In the genomic region with DNA sequence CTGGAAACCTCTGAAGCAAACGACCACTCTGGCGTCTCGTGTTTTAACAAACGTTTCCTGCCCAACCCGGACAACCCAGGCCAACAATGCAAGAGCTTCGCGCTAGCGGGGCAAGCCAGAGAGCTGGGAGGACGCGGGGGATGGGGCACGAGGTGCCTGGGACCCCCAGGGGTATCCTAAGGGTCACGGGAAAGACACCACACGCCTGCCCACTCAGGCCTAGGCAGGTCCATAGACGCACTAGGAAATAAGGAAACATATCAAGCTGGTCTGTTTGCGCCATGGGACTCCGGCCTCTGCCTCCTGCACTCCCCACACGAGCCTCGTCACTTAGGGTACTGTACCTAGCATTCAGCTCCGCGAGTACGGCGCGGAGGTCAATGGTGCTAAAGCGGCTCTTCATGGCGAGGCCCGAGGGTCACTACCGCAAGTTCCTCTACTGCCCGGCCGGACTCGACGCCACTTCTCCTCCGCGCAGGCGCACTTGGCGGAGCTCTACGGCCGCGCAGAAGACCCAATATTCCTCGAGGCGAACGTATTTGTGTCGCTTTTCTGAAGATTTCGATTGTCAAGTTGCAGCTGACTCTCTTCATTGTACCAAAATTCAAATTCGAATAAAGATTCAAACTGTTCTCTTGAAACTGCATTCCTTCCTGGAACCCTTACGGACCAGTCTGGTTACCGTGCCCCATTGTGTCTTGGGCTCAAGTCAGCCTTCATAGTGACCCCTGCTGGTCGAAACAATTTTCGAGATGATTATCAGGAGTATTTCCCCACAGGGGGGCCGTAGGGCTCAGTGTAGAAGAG, we compare ENCODE assay signal across 1 cellular context.
TF ChIP-seq lines count a peak whose summit lies in the region.

A gene with protein sequence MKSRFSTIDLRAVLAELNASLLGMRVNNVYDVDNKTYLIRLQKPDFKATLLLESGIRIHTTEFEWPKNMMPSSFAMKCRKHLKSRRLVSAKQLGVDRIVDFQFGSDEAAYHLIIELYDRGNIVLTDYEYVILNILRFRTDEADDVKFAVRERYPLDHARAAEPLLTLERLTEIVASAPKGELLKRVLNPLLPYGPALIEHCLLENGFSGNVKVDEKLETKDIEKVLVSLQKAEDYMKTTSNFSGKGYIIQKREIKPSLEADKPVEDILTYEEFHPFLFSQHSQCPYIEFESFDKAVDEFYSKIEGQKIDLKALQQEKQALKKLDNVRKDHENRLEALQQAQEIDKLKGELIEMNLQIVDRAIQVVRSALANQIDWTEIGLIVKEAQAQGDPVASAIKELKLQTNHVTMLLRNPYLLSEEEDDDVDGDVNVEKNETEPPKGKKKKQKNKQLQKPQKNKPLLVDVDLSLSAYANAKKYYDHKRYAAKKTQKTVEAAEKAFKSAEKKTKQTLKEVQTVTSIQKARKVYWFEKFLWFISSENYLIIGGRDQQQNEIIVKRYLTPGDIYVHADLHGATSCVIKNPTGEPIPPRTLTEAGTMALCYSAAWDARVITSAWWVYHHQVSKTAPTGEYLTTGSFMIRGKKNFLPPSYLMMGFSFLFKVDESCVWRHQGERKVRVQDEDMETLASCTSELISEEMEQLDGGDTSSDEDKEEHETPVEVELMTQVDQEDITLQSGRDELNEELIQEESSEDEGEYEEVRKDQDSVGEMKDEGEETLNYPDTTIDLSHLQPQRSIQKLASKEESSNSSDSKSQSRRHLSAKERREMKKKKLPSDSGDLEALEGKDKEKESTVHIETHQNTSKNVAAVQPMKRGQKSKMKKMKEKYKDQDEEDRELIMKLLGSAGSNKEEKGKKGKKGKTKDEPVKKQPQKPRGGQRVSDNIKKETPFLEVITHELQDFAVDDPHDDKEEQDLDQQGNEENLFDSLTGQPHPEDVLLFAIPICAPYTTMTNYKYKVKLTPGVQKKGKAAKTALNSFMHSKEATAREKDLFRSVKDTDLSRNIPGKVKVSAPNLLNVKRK (minus strand): TSS at position 438 of the 807 bp plus-strand sequence. CDS start 35 bp downstream, at position 403.

TF ChIP-seq in HepG2, 621 proteins besides CTCF, POLR2A, EP300 and RAD21 (continued from another document and continues in another):
- TF ChIP-seq, protein P1, sequence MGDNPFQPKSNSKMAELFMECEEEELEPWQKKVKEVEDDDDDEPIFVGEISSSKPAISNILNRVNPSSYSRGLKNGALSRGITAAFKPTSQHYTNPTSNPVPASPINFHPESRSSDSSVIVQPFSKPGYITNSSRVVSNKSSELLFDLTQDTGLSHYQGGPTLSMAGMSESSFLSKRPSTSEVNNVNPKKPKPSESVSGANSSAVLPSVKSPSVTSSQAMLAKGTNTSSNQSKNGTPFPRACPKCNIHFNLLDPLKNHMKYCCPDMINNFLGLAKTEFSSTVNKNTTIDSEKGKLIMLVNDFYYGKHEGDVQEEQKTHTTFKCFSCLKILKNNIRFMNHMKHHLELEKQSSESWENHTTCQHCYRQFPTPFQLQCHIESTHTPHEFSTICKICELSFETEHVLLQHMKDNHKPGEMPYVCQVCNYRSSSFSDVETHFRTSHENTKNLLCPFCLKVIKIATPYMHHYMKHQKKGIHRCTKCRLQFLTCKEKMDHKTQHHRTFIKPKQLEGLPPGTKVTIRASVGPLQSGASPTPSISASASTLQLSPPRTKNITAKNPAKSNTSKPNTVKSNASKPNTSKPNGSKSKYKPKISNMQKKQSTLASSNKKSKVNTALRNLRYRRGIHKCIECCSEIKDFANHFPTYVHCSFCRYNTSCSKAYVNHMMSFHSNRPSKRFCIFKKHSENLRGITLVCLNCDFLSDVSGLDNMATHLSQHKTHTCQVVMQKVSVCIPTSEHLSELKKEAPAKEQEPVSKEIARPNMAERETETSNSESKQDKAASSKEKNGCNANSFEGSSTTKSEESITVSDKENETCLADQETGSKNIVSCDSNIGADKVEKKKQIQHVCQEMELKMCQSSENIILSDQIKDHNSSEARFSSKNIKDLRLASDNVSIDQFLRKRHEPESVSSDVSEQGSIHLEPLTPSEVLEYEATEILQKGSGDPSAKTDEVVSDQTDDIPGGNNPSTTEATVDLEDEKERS (CRISPR knock-in tag; IDR thresholded peaks at IDR 0.05), result 0 out of 2 replicates have a peak, but pooled peaks have one; percentile 11
- peak; percentile 27; the same call in 1 of the 2 replicates for TF ChIP-seq RXRB (CRISPR knock-in tag; IDR thresholded peaks at IDR 0.05; ENCODE audit: borderline replicate concordance)
- peak; percentile 79; the same call in 1 of the 2 replicates for TF ChIP-seq ZNF564 (CRISPR knock-in tag; IDR thresholded peaks at IDR 0.05)
- no peak for TF ChIP-seq BHLHE40 (IDR thresholded peaks at IDR 0.05; ENCODE audit: low read length)
- 0 out of 2 replicates have a peak, but pooled peaks have one; percentile 9 for TF ChIP-seq ZNF24 (IDR thresholded peaks at IDR 0.05)
- TF ChIP-seq ZNF577 (CRISPR knock-in tag; IDR thresholded peaks at IDR 0.05; ENCODE audit: borderline replicate concordance, low read depth), result no peak
- peak; percentile 74; the same call in 1 of the 2 replicates for TF ChIP-seq ZNF607 (CRISPR knock-in tag; IDR thresholded peaks at IDR 0.05; ENCODE audit: borderline replicate concordance)
- TF ChIP-seq, protein P2, sequence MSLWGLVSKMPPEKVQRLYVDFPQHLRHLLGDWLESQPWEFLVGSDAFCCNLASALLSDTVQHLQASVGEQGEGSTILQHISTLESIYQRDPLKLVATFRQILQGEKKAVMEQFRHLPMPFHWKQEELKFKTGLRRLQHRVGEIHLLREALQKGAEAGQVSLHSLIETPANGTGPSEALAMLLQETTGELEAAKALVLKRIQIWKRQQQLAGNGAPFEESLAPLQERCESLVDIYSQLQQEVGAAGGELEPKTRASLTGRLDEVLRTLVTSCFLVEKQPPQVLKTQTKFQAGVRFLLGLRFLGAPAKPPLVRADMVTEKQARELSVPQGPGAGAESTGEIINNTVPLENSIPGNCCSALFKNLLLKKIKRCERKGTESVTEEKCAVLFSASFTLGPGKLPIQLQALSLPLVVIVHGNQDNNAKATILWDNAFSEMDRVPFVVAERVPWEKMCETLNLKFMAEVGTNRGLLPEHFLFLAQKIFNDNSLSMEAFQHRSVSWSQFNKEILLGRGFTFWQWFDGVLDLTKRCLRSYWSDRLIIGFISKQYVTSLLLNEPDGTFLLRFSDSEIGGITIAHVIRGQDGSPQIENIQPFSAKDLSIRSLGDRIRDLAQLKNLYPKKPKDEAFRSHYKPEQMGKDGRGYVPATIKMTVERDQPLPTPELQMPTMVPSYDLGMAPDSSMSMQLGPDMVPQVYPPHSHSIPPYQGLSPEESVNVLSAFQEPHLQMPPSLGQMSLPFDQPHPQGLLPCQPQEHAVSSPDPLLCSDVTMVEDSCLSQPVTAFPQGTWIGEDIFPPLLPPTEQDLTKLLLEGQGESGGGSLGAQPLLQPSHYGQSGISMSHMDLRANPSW (CRISPR knock-in tag; IDR thresholded peaks at IDR 0.05; ENCODE audit: borderline replicate concordance), result no peak; the same call in 1 of the 2 replicates
- TF ChIP-seq ZSCAN21 (CRISPR knock-in tag; IDR thresholded peaks at IDR 0.05; ENCODE audit: borderline replicate concordance), result peak; percentile 60; the same call in 1 of the 2 replicates
- TF ChIP-seq, protein P3, sequence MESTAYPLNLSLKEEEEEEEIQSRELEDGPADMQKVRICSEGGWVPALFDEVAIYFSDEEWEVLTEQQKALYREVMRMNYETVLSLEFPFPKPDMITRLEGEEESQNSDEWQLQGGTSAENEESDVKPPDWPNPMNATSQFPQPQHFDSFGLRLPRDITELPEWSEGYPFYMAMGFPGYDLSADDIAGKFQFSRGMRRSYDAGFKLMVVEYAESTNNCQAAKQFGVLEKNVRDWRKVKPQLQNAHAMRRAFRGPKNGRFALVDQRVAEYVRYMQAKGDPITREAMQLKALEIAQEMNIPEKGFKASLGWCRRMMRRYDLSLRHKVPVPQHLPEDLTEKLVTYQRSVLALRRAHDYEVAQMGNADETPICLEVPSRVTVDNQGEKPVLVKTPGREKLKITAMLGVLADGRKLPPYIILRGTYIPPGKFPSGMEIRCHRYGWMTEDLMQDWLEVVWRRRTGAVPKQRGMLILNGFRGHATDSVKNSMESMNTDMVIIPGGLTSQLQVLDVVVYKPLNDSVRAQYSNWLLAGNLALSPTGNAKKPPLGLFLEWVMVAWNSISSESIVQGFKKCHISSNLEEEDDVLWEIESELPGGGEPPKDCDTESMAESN (CRISPR knock-in tag; conservative IDR thresholded peaks at IDR 0.05), result peak; percentile 89
- TF ChIP-seq ZNF761 (CRISPR knock-in tag; conservative IDR thresholded peaks at IDR 0.05), result no peak
- peak; percentile 90 for TF ChIP-seq ZNF605 (CRISPR knock-in tag; IDR thresholded peaks at IDR 0.05)
- TF ChIP-seq, protein P4, sequence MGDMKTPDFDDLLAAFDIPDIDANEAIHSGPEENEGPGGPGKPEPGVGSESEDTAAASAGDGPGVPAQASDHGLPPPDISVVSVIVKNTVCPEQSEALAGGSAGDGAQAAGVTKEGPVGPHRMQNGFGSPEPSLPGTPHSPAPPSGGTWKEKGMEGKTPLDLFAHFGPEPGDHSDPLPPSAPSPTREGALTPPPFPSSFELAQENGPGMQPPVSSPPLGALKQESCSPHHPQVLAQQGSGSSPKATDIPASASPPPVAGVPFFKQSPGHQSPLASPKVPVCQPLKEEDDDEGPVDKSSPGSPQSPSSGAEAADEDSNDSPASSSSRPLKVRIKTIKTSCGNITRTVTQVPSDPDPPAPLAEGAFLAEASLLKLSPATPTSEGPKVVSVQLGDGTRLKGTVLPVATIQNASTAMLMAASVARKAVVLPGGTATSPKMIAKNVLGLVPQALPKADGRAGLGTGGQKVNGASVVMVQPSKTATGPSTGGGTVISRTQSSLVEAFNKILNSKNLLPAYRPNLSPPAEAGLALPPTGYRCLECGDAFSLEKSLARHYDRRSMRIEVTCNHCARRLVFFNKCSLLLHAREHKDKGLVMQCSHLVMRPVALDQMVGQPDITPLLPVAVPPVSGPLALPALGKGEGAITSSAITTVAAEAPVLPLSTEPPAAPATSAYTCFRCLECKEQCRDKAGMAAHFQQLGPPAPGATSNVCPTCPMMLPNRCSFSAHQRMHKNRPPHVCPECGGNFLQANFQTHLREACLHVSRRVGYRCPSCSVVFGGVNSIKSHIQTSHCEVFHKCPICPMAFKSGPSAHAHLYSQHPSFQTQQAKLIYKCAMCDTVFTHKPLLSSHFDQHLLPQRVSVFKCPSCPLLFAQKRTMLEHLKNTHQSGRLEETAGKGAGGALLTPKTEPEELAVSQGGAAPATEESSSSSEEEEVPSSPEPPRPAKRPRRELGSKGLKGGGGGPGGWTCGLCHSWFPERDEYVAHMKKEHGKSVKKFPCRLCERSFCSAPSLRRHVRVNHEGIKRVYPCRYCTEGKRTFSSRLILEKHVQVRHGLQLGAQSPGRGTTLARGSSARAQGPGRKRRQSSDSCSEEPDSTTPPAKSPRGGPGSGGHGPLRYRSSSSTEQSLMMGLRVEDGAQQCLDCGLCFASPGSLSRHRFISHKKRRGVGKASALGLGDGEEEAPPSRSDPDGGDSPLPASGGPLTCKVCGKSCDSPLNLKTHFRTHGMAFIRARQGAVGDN (CRISPR knock-in tag; IDR thresholded peaks at IDR 0.05), result peak; percentile 98
- TF ChIP-seq ZNF775 (CRISPR knock-in tag; IDR thresholded peaks at IDR 0.05; ENCODE audit: borderline replicate concordance), result no peak
- no peak for TF ChIP-seq REXO4 (CRISPR knock-in tag; IDR thresholded peaks at IDR 0.05; ENCODE audit: borderline replicate concordance)
- TF ChIP-seq, protein P5, sequence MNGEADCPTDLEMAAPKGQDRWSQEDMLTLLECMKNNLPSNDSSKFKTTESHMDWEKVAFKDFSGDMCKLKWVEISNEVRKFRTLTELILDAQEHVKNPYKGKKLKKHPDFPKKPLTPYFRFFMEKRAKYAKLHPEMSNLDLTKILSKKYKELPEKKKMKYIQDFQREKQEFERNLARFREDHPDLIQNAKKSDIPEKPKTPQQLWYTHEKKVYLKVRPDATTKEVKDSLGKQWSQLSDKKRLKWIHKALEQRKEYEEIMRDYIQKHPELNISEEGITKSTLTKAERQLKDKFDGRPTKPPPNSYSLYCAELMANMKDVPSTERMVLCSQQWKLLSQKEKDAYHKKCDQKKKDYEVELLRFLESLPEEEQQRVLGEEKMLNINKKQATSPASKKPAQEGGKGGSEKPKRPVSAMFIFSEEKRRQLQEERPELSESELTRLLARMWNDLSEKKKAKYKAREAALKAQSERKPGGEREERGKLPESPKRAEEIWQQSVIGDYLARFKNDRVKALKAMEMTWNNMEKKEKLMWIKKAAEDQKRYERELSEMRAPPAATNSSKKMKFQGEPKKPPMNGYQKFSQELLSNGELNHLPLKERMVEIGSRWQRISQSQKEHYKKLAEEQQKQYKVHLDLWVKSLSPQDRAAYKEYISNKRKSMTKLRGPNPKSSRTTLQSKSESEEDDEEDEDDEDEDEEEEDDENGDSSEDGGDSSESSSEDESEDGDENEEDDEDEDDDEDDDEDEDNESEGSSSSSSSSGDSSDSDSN (CRISPR knock-in tag; IDR thresholded peaks at IDR 0.05), result peak; percentile 74
- no peak for TF ChIP-seq XBP1 (CRISPR knock-in tag; IDR thresholded peaks at IDR 0.05)
- TF ChIP-seq ZNF251 (CRISPR knock-in tag; IDR thresholded peaks at IDR 0.05), result no peak
- TF ChIP-seq ZNF572 (CRISPR knock-in tag; IDR thresholded peaks at IDR 0.05), result no peak
- no peak for TF ChIP-seq RAD51 (IDR thresholded peaks at IDR 0.05; ENCODE audit: borderline replicate concordance)
- peak; percentile 83; the same call in 1 of the 2 replicates for TF ChIP-seq ZNF33B (CRISPR knock-in tag; IDR thresholded peaks at IDR 0.05)
- no peak for TF ChIP-seq HNF4G (IDR thresholded peaks at IDR 0.05; ENCODE audit: borderline replicate concordance, low read depth, low read length)
- no peak for TF ChIP-seq HNF4G (CRISPR knock-in tag; IDR thresholded peaks at IDR 0.05; ENCODE audit: borderline replicate concordance, low read depth)
- TF ChIP-seq ZSCAN9 (CRISPR knock-in tag; IDR thresholded peaks at IDR 0.05; ENCODE audit: borderline replicate concordance), result no peak
- TF ChIP-seq MTF2 (CRISPR knock-in tag; IDR thresholded peaks at IDR 0.05; ENCODE audit: borderline replicate concordance), result no peak
- TF ChIP-seq, protein P6, sequence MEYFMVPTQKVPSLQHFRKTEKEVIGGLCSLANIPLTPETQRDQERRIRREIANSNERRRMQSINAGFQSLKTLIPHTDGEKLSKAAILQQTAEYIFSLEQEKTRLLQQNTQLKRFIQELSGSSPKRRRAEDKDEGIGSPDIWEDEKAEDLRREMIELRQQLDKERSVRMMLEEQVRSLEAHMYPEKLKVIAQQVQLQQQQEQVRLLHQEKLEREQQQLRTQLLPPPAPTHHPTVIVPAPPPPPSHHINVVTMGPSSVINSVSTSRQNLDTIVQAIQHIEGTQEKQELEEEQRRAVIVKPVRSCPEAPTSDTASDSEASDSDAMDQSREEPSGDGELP (IDR thresholded peaks at IDR 0.05; ENCODE audit: borderline replicate concordance, low read depth), result no peak
- TF ChIP-seq ZNF776 (CRISPR knock-in tag; IDR thresholded peaks at IDR 0.05), result peak; percentile 65; the same call in 1 of the 2 replicates
- TF ChIP-seq ZNF780A (CRISPR knock-in tag; IDR thresholded peaks at IDR 0.05), result no peak
- TF ChIP-seq TBP (CRISPR knock-in tag; IDR thresholded peaks at IDR 0.05), result no peak
- no peak for TF ChIP-seq NFIB (CRISPR knock-in tag; IDR thresholded peaks at IDR 0.05; ENCODE audit: borderline replicate concordance)
- TF ChIP-seq ZFP37 (CRISPR knock-in tag; IDR thresholded peaks at IDR 0.05; ENCODE audit: borderline replicate concordance), result peak; percentile 21; the same call in 1 of the 2 replicates
- peak; percentile 79 for TF ChIP-seq ZBTB7B (CRISPR knock-in tag; IDR thresholded peaks at IDR 0.05)
- TF ChIP-seq ZFY (CRISPR knock-in tag; IDR thresholded peaks at IDR 0.05), result peak; percentile 98
- no peak for TF ChIP-seq ZFP36L2 (CRISPR knock-in tag; IDR thresholded peaks at IDR 0.05)
